ENCODE assay signal across 1 cellular context in genomic region chr17:27471321-27472269, GRCh38.
TF ChIP-seq lines count a peak whose summit lies in the region.

No MANE protein-coding gene starts in this region.

TF ChIP-seq in WTC11, 78 proteins besides CTCF, POLR2A, EP300 and RAD21 (continued from another document):
- TF ChIP-seq E2F4 (CRISPR knock-in tag; IDR thresholded peaks at IDR 0.05; ENCODE audit: borderline replicate concordance, low read depth) = no peak
TF ChIP-seq in WTC11: peak in this region for 0.
